Comparison of ENCODE assay signal across 8 cellular contexts in genomic region chr12:49188916-49189367, GRCh38. TPM values are rescaled to one million over a fixed set of nuclear protein-coding genes. Genes with fewer than 3 reads are reported as not detected.
A peak's percentile ranks its signal among the peaks of the same experiment; 100 is the strongest.
DNase-seq lines count a peak whose midpoint lies in the region; ATAC-seq, FAIRE-seq and TF ChIP-seq lines count a peak whose summit lies in the region.

TUBA1A (minus strand) TSS chr12:49189080; CDS start chr12:49188979, 101 bp downstream.

- no peaks in the 10 kb centered on the region for H3K36me3 ChIP-seq in kidney (ENCODE audit: control insufficient read depth in 1 of 2, insufficient read depth in 2 of 2, low read length in 2 of 2)

- H3K4me3 ChIP-seq in kidney (ENCODE audit: low read length in 2 of 2): peak within 1 kb of the TSS; percentile 81 to 87

- intact Hi-C loops in kidney (cut with DNase I): no loop called here

- no peak for FAIRE-seq in kidney (lab: Jason Lieb, UNC)

- peak within 1 kb of the TSS; percentile 97 to 99 for H3K27ac ChIP-seq in kidney (ENCODE audit: low read depth in 2 of 2, low read length in 2 of 2)

- in situ Hi-C loops in GM18951 (cut with MboI; ENCODE audit: low sequenced_read_pairs, unreplicated experiment): no loop called here

- peaks cover 0 to 2% of the 10 kb centered on the region in 2 donors for H3K4me1 ChIP-seq in kidney (ENCODE audit: control insufficient read depth in 1 of 2, insufficient read depth in 1 of 2, low read depth in 1 of 2, low read length in 2 of 2)

- peak; percentile 80 for TF ChIP-seq POLR2A in GM18951 (IDR thresholded peaks at IDR 0.05; ENCODE audit: extremely low read depth, insufficient read depth, insufficient read length)

- peak; percentile 98 for DNase-seq in AG08395 (ENCODE audit: low spot score)
- DNase-seq in NCI-H345 treated with DMSO at 0.1 percent for 48 hours (lab: John Stamatoyannopoulos, UW; ENCODE audit: unreplicated experiment): peak; percentile 67
- peak; percentile 99 for DNase-seq in cerebellum (ENCODE audit: low spot score)
- DNase-seq in kidney: peak; percentile 96
- DNase-seq in stimulated activated CD4-positive, alpha-beta T cell treated with anti-CD3 and anti-CD28 coated beads, Interleukin-15, amount 100 ng/mL, for 48 hours (ENCODE audit: low read depth in 2 of 2): peak; percentile 90 to 93

- H3K9me3 ChIP-seq in kidney (ENCODE audit: control insufficient read depth in 1 of 2, low read length in 2 of 2): no peaks in the 10 kb centered on the region

- peak within 1 kb of the TSS; percentile 92 to 98 for H3K9ac ChIP-seq in kidney (ENCODE audit: low read length in 2 of 2)

- ATAC-seq in HG03280 (IDR thresholded peaks at IDR 0.05; ENCODE audit: unreplicated experiment): peak; percentile 89
- peak; percentile 93 to 96 for ATAC-seq in activated CD4-positive, CD25-positive, alpha-beta regulatory T cell treated with anti-CD3 and anti-CD28 coated beads, Interleukin-2, amount 50 U/mL, for 24 hours

- no peak for TF ChIP-seq CTCF in kidney (IDR thresholded peaks at IDR 0.05; ENCODE audit: borderline replicate concordance, extremely low read depth, insufficient read depth)

RNA-seq across cellular contexts. Expression of gene TUBA1A, which starts in this region (rescaled TPM):
- total RNA-seq in cerebellum: 3,426 TPM
- 94.3 TPM for total RNA-seq in kidney
- 128 TPM for polyA plus RNA-seq in kidney (ENCODE audit: insufficient read depth, low read depth, low replicate concordance)

Comparison
In these comparisons a context has a peak if more than half of its experiments do, and no peak if none do; other contexts are left out.
1. Peak in every context shown above with its lines: DNase-seq, ATAC-seq, H3K4me3 ChIP-seq and H3K27ac ChIP-seq.
2. RNA of gene TUBA1A (total RNA-seq): 3,426 TPM in cerebellum (single experiment); 94.3 TPM in kidney (single experiment); every median in the first group is over 10 times any median in the second.